Comparison of ENCODE assay signal across 1 cellular context in genomic region chr3:4756060-4756775, GRCh38.
TF ChIP-seq lines count a peak whose summit lies in the region.

No MANE protein-coding gene starts in this region.

TF ChIP-seq in GM23338, 12 proteins besides CTCF, POLR2A, EP300 and RAD21 (continued from another document):
- TF ChIP-seq, protein P1, sequence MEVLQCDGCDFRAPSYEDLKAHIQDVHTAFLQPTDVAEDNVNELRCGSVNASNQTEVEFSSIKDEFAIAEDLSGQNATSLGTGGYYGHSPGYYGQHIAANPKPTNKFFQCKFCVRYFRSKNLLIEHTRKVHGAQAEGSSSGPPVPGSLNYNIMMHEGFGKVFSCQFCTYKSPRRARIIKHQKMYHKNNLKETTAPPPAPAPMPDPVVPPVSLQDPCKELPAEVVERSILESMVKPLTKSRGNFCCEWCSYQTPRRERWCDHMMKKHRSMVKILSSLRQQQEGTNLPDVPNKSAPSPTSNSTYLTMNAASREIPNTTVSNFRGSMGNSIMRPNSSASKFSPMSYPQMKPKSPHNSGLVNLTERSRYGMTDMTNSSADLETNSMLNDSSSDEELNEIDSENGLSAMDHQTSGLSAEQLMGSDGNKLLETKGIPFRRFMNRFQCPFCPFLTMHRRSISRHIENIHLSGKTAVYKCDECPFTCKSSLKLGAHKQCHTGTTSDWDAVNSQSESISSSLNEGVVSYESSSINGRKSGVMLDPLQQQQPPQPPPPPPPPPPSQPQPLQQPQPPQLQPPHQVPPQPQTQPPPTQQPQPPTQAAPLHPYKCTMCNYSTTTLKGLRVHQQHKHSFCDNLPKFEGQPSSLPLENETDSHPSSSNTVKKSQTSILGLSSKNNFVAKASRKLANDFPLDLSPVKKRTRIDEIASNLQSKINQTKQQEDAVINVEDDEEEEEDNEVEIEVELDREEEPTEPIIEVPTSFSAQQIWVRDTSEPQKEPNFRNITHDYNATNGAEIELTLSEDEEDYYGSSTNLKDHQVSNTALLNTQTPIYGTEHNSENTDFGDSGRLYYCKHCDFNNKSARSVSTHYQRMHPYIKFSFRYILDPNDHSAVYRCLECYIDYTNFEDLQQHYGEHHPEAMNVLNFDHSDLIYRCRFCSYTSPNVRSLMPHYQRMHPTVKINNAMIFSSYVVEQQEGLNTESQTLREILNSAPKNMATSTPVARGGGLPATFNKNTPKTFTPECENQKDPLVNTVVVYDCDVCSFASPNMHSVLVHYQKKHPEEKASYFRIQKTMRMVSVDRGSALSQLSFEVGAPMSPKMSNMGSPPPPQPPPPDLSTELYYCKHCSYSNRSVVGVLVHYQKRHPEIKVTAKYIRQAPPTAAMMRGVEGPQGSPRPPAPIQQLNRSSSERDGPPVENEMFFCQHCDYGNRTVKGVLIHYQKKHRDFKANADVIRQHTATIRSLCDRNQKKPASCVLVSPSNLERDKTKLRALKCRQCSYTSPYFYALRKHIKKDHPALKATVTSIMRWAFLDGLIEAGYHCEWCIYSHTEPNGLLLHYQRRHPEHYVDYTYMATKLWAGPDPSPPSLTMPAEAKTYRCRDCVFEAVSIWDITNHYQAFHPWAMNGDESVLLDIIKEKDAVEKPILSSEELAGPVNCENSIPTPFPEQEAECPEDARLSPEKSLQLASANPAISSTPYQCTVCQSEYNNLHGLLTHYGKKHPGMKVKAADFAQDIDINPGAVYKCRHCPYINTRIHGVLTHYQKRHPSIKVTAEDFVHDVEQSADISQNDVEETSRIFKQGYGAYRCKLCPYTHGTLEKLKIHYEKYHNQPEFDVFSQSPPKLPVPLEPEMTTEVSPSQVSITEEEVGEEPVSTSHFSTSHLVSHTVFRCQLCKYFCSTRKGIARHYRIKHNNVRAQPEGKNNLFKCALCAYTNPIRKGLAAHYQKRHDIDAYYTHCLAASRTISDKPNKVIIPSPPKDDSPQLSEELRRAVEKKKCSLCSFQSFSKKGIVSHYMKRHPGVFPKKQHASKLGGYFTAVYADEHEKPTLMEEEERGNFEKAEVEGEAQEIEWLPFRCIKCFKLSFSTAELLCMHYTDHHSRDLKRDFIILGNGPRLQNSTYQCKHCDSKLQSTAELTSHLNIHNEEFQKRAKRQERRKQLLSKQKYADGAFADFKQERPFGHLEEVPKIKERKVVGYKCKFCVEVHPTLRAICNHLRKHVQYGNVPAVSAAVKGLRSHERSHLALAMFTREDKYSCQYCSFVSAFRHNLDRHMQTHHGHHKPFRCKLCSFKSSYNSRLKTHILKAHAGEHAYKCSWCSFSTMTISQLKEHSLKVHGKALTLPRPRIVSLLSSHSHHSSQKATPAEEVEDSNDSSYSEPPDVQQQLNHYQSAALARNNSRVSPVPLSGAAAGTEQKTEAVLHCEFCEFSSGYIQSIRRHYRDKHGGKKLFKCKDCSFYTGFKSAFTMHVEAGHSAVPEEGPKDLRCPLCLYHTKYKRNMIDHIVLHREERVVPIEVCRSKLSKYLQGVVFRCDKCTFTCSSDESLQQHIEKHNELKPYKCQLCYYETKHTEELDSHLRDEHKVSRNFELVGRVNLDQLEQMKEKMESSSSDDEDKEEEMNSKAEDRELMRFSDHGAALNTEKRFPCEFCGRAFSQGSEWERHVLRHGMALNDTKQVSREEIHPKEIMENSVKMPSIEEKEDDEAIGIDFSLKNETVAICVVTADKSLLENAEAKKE (CRISPR knock-in tag; IDR thresholded peaks at IDR 0.05): no peak
